ENCODE assay signal across 13 cellular contexts in the genomic region with DNA sequence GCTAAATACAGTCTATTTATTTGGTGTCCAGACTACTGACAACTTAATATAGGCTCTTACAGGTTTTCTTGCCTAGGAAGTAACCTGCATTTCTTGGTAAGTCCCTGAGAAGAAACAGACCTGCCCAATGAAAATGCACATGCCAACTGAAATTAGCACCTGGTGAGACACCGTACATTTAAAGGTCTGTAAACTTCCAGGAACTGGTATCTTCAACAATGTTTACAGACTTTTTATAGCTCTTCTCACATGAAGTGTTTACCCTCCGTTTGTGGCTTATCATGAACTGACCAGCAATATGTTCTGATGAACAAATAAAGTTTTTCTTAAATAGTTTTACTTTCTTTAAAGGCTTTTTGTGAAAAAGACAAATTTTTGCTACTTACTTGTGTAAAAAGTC.
DNase-seq lines count a peak whose midpoint lies in the region; ATAC-seq and TF ChIP-seq lines count a peak whose summit lies in the region.
"Had no signal": no experiment of that assay in that cellular context is flagged by ENCODE, and none has a peak within 500 bp of the region (broad histone marks: within the 10 kb centered on the region; RNA-seq: fewer than 3 reads in every experiment).

No MANE protein-coding gene starts in this region.

- peaks cover 31% of the 10 kb centered on the region for H3K4me1 Mint-ChIP-seq in HFFc6 (ENCODE audit: low read depth)
- H3K4me1 Mint-ChIP-seq in endodermal cell: no peaks in the 10 kb centered on the region
- H3K4me1 Mint-ChIP-seq in T-helper 2 cell treated with Interferon-gamma antibody and Interleukin-4, amounts not matched to agents 5 μg/mL and 100 μg/mL, for 36 hours (ENCODE audit: low read depth): no peaks in the 10 kb centered on the region
- H3K4me1 Mint-ChIP-seq: CD8-positive, alpha-beta memory T cell had no signal

- peak overlapping the region; percentile 81 for H3K27ac Mint-ChIP-seq in HFFc6
- no peak overlapping the region for H3K27ac Mint-ChIP-seq in endodermal cell
- no peak overlapping the region for H3K27ac Mint-ChIP-seq in T-helper 2 cell treated with Interferon-gamma antibody and Interleukin-4, amounts not matched to agents 5 μg/mL and 100 μg/mL, for 36 hours
- H3K27ac Mint-ChIP-seq: activated CD4-positive, alpha-beta T cell treated with anti-CD3 and anti-CD28 coated beads, Interleukin-2, amount 10 ng/mL, durations not matched to agents 24 days and 14 days had no signal

- no peak for ATAC-seq in stimulated activated naive CD8-positive, alpha-beta T cell treated with anti-CD3 and anti-CD28 coated beads, Interleukin-15, Interleukin-2, amounts not matched to agents 100 U/mL and 50 U/mL, for 24 hours

- intact Hi-C loops in sigmoid colon (cut with DNase I): loop anchor here (5.0 to 10.0 kb wide), 2 partner anchors 269 to 409 kb away; a partner anchor contains a TSS

- H3K27me3 Mint-ChIP-seq in HFFc6 (ENCODE audit: insufficient read depth): no peaks in the 10 kb centered on the region
- H3K27me3 Mint-ChIP-seq in endodermal cell (ENCODE audit: insufficient read depth): no peaks in the 10 kb centered on the region
- H3K27me3 Mint-ChIP-seq in T-helper 2 cell treated with Interferon-gamma antibody and Interleukin-4, amounts not matched to agents 5 μg/mL and 100 μg/mL, for 36 hours (ENCODE audit: low read depth): no peaks in the 10 kb centered on the region
- H3K27me3 Mint-ChIP-seq: activated CD4-positive, alpha-beta T cell treated with anti-CD3 and anti-CD28 coated beads, Interleukin-2, amount 10 ng/mL, durations not matched to agents 24 days and 14 days; CD8-positive, alpha-beta memory T cell had no signal

- H3K27me3 ChIP-seq in endodermal cell (ENCODE audit: control insufficient read depth, insufficient read depth, low read length, poor library complexity, severe bottlenecking): no peaks in the 10 kb centered on the region
- no peaks in the 10 kb centered on the region for H3K27me3 ChIP-seq in sigmoid colon
- H3K27me3 ChIP-seq: breast epithelium, testis had no signal

- 91 to 96% methylated on average over 1 to 2 of the region's 2 CpGs for WGBS in endodermal cell (ENCODE audit: insufficient coverage in 1 of 2, insufficient read length in 1 of 2), 2 experiments
- 17 to 51% methylated on average over 2 of the region's 2 CpGs for WGBS in sigmoid colon, 2 donors

- peaks cover 40% of the 10 kb centered on the region for H3K36me3 ChIP-seq in endodermal cell (ENCODE audit: control insufficient read depth, insufficient read depth, low read length)
- H3K36me3 ChIP-seq in sigmoid colon: peaks cover 5 to 33% (median 9%) of the 10 kb centered on the region in 4 donors
- H3K36me3 ChIP-seq: breast epithelium had no signal

- H3K9ac ChIP-seq in endodermal cell (ENCODE audit: extremely low read depth, low read length, poor library complexity, severe bottlenecking): no peak overlapping the region

- H3K4me3 ChIP-seq in endodermal cell (ENCODE audit: low read length) (no peak overlapping the region), sigmoid colon (no peak overlapping the region)
- H3K4me3 ChIP-seq: breast epithelium, testis had no signal

- TF ChIP-seq POLR2A in sigmoid colon (IDR thresholded peaks at IDR 0.05): no peak

- no peaks in the 10 kb centered on the region for H3K9me3 Mint-ChIP-seq in HFFc6
- H3K9me3 Mint-ChIP-seq in endodermal cell: no peaks in the 10 kb centered on the region
- no peaks in the 10 kb centered on the region for H3K9me3 Mint-ChIP-seq in T-helper 2 cell treated with Interferon-gamma antibody and Interleukin-4, amounts not matched to agents 5 μg/mL and 100 μg/mL, for 36 hours
- H3K9me3 Mint-ChIP-seq: activated CD4-positive, alpha-beta T cell treated with anti-CD3 and anti-CD28 coated beads, Interleukin-2, amount 10 ng/mL, durations not matched to agents 24 days and 14 days; CD8-positive, alpha-beta memory T cell had no signal

- H3K36me3 Mint-ChIP-seq in HFFc6 (ENCODE audit: low read depth) (peaks cover 24% of the 10 kb centered on the region), endodermal cell (ENCODE audit: low read depth) (peaks cover 33% of the 10 kb centered on the region)
- peaks cover 28% of the 10 kb centered on the region for H3K36me3 Mint-ChIP-seq in T-helper 2 cell treated with Interferon-gamma antibody and Interleukin-4, amounts not matched to agents 5 μg/mL and 100 μg/mL, for 36 hours (ENCODE audit: low read depth)

- H3K27ac ChIP-seq in endodermal cell (ENCODE audit: low read depth, low read length): peak overlapping the region; percentile 40
- peak overlapping the region in 3 of 4 donors; percentile 55 to 71 (median 70) for H3K27ac ChIP-seq in sigmoid colon
- H3K27ac ChIP-seq: testis had no signal

- H3K4me1 ChIP-seq in endodermal cell (ENCODE audit: control insufficient read depth, insufficient read depth, low read length) (no peaks in the 10 kb centered on the region), sigmoid colon (peaks cover 0 to 21% (median 15%) of the 10 kb centered on the region in 4 donors)
- H3K4me1 ChIP-seq: breast epithelium, testis had no signal

- no peak for DNase-seq in HFFc6
- peak; percentile 57 for DNase-seq in NCI-H748 (lab: John Stamatoyannopoulos, UW; ENCODE audit: unreplicated experiment)
- no peak for DNase-seq in endodermal cell
- DNase-seq in sigmoid colon: no peak
- no peak for DNase-seq in stimulated activated naive CD8-positive, alpha-beta T cell treated with anti-CD3 and anti-CD28 coated beads, Interleukin-15, Interleukin-2, amounts not matched to agents 100 U/mL and 50 U/mL, for 24 hours
- DNase-seq in NCI-H526 (lab: John Stamatoyannopoulos, UW): no peak
- DNase-seq in T-helper 2 cell treated with Interferon-gamma antibody and Interleukin-4, amounts not matched to agents 5 μg/mL and 100 μg/mL, for 36 hours (ENCODE audit: low spot score): no peak
- DNase-seq: activated CD4-positive, alpha-beta T cell treated with anti-CD3 and anti-CD28 coated beads, Interleukin-2, amount 10 ng/mL, durations not matched to agents 24 days and 14 days; activated effector memory CD4-positive, alpha-beta T cell treated with anti-CD3 and anti-CD28 coated beads, Interleukin-2, amount 50 U/mL, for 16 hours; CD8-positive, alpha-beta memory T cell; glutamatergic neuron had no signal

- no peaks in the 10 kb centered on the region for H3K9me3 ChIP-seq in endodermal cell (ENCODE audit: control insufficient read depth, low read length)
- no peaks in the 10 kb centered on the region for H3K9me3 ChIP-seq in sigmoid colon
- H3K9me3 ChIP-seq: breast epithelium, testis had no signal

- H3K4me3 Mint-ChIP-seq in HFFc6 (peak overlapping the region; percentile 49; the same call in 1 of the 2 replicates), endodermal cell (no peak overlapping the region)
- no peak overlapping the region for H3K4me3 Mint-ChIP-seq in T-helper 2 cell treated with Interferon-gamma antibody and Interleukin-4, amounts not matched to agents 5 μg/mL and 100 μg/mL, for 36 hours
- H3K4me3 Mint-ChIP-seq: activated CD4-positive, alpha-beta T cell treated with anti-CD3 and anti-CD28 coated beads, Interleukin-2, amount 10 ng/mL, durations not matched to agents 24 days and 14 days; CD8-positive, alpha-beta memory T cell had no signal

- TF ChIP-seq EP300 in sigmoid colon (IDR thresholded peaks at IDR 0.05): no peak

- no peak for TF ChIP-seq CTCF in HFFc6 (IDR thresholded peaks at IDR 0.05)
- TF ChIP-seq CTCF in endodermal cell (conservative IDR thresholded peaks at IDR 0.05): no peak
- TF ChIP-seq CTCF in sigmoid colon (IDR thresholded peaks at IDR 0.05): no peak
